ENCODE assay signal across 23 cellular contexts in the genomic region with DNA sequence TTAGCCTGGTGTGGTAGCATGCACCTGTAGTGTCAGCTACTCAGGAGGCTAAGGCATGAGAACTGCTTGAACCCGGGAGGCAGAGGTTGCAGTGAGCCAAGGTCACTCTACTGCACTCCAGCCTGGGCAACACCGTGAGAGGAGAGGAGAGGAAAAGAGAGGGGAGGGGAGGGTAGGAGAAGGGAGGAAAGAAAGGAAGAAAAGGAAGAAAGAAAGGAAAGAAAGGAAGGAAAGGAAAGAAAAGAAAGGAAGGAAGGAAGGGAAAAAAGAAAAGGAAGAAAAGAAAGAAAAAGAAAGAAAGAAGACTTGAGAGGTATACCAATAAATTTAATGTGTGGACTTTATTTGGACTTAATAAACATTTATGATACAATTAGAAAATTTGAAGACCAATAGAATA.
DNase-seq lines count a peak whose midpoint lies in the region; ATAC-seq, FAIRE-seq and TF ChIP-seq lines count a peak whose summit lies in the region.
"Had no signal": no experiment of that assay in that cellular context is flagged by ENCODE, and none has a peak within 500 bp of the region (broad histone marks: within the 10 kb centered on the region; RNA-seq: fewer than 3 reads in every experiment).

No MANE protein-coding gene starts in this region.

- no peak for TF ChIP-seq RAD21 in HepG2 (CRISPR knock-in tag; IDR thresholded peaks at IDR 0.05)
- TF ChIP-seq RAD21 in K562 (CRISPR knock-in tag; conservative IDR thresholded peaks at IDR 0.05 in 1 of 2, IDR thresholded peaks at IDR 0.05 in 1 of 2), result no peak

- TF ChIP-seq CTCF in HepG2 (CRISPR knock-in tag; IDR thresholded peaks at IDR 0.05), result no peak
- no peak for TF ChIP-seq CTCF in right lobe of liver (IDR thresholded peaks at IDR 0.05)
- no peak for TF ChIP-seq CTCF in HEK293 (tag by site-specific recombination; IDR thresholded peaks at IDR 0.05)
- TF ChIP-seq CTCF in K562 (IDR thresholded peaks at IDR 0.05 in 2 of 3, conservative IDR thresholded peaks at IDR 0.05 in 1 of 3; ENCODE audit: insufficient read depth in 2 of 3, low read depth in 1 of 3, low read length in 3 of 3), result no peak
- TF ChIP-seq CTCF in WTC11 (IDR thresholded peaks at IDR 0.05), result no peak

- POLR2A ChIA-PET in HepG2 (lab: Yijun Ruan, JAX) (no interaction called here), HEK293 (lab: Yijun Ruan, JAX) (no interaction called here), K562 (lab: Yijun Ruan, JAX) (no interaction called here), WTC11 (lab: Charles Lee) (no interaction called here)

- H3K9me3 ChIP-seq in HepG2 (ENCODE audit: low read length) (no peaks in the 10 kb centered on the region), right lobe of liver (no peaks in the 10 kb centered on the region), HEK293 (ENCODE audit: control insufficient read depth, insufficient read depth, low read depth, low read length) (no peaks in the 10 kb centered on the region), K562 (replicated peaks; ENCODE audit: control insufficient read depth, insufficient read depth, low read depth, low read length) (no peaks in the 10 kb centered on the region)
- H3K9me3 ChIP-seq: A549; BLaER1 treated with 17β-estradiol and CSF1 and Interleukin-3, amounts not matched to agents 10 nM and 100 nM; Caco-2 had no signal

- ATAC-seq in HepG2 (no peak), right lobe of liver (no peak), K562 (no peak), WTC11 (no peak)
- ATAC-seq: A549; CD8-positive, alpha-beta T cell had no signal

- CTCF ChIA-PET in HepG2 (lab: Yijun Ruan, JAX; ENCODE audit: low intra/inter-chr PET ratio, low total read pairs), result no interaction called here
- CTCF ChIA-PET in HEK293 (lab: Yijun Ruan, JAX), result interaction anchor here (2.7 kb wide), 1 partner anchor 21 kb away, joined by 14 read pairs; no protein-coding TSS in a partner anchor
- CTCF ChIA-PET in K562 (lab: Yijun Ruan, JAX; ENCODE audit: low intra/inter-chr PET ratio), result no interaction called here
- CTCF ChIA-PET in WTC11 (lab: Charles Lee), result interaction anchor here (1.4 to 1.5 kb wide), 2 partner anchors 21 to 28 kb away, joined by 7 to 8 read pairs; no protein-coding TSS in a partner anchor

- H3K4me3 ChIP-seq in HepG2 (replicated peaks in 1 of 3; ENCODE audit: insufficient read depth in 1 of 3, low read depth in 2 of 3, low read length in 3 of 3), result no peak overlapping the region
- H3K4me3 ChIP-seq in right lobe of liver, result no peak overlapping the region
- H3K4me3 ChIP-seq in HEK293 (ENCODE audit: low read depth, low read length), result no peak overlapping the region
- no peak overlapping the region for H3K4me3 ChIP-seq in K562
- H3K4me3 ChIP-seq: A549; BLaER1 treated with 17β-estradiol and CSF1 and Interleukin-3, amounts not matched to agents 10 nM and 100 nM had no signal

- no peaks in the 10 kb centered on the region for H3K79me2 ChIP-seq in HepG2 (ENCODE audit: insufficient read depth, low read length)
- no peaks in the 10 kb centered on the region for H3K79me2 ChIP-seq in K562 (ENCODE audit: control insufficient read depth, insufficient read depth, low read length)

- H3K9me3 Mint-ChIP-seq in WTC11, result no peaks in the 10 kb centered on the region
- H3K9me3 Mint-ChIP-seq: CD4-positive, alpha-beta T cell; CD8-positive, alpha-beta T cell had no signal

- in situ Hi-C loops in HepG2 (cut with HindIII; ENCODE audit: extremely low pct_ligation_motif_present, low pct_unique_long_range_greater_than_20kb) (no loop called here), K562 (cut with MboI) (no loop called here)

- BruUV-seq in HepG2 (replicated peaks; lab: Mats Ljungman, UMichigan), result no TSS peak
- no TSS peak for BruUV-seq in K562 (replicated peaks; lab: Mats Ljungman, UMichigan)

- no peak for TF ChIP-seq EP300 in HepG2 (IDR thresholded peaks at IDR 0.05; ENCODE audit: low read depth in 2 of 2, low read length in 2 of 2)
- no peak for TF ChIP-seq EP300 in HepG2 (CRISPR knock-in tag; IDR thresholded peaks at IDR 0.05; ENCODE audit: borderline replicate concordance)
- no peak for TF ChIP-seq EP300 in K562 (IDR thresholded peaks at IDR 0.05; ENCODE audit: low read length)

- intact Hi-C loops in HepG2 (cut with micrococcal nuclease; ENCODE audit: unreplicated experiment), result no loop called here
- intact Hi-C loops in right lobe of liver (cut with DNase I), result no loop called here
- intact Hi-C loops in K562 (cut with micrococcal nuclease), result no loop called here

- WGBS in HepG2 (ENCODE audit: low lambda C conversion rate), result 7% methylated on average over 2 of the region's 2 CpGs
- 45% methylated on average over 2 of the region's 2 CpGs for WGBS in right lobe of liver (ENCODE audit: insufficient coverage, low coverage, low lambda C conversion rate, missing lambda C conversion rate)
- WGBS in K562 (ENCODE audit: insufficient coverage, low coverage, missing lambda C conversion rate), result 5% methylated on average over 2 of the region's 2 CpGs

- no peaks in the 10 kb centered on the region for H4K20me1 ChIP-seq in HepG2 (ENCODE audit: insufficient read depth, low read length)
- no peaks in the 10 kb centered on the region for H4K20me1 ChIP-seq in K562 (replicated peaks; ENCODE audit: control insufficient read depth, insufficient read depth, low read length)
- H4K20me1 ChIP-seq: BLaER1 treated with 17β-estradiol and CSF1 and Interleukin-3, amounts not matched to agents 10 nM and 100 nM had no signal

- H3K27me3 Mint-ChIP-seq in WTC11 (ENCODE audit: low read depth), result no peaks in the 10 kb centered on the region
- H3K27me3 Mint-ChIP-seq: CD4-positive, alpha-beta T cell had no signal

- H3K36me3 Mint-ChIP-seq in WTC11, result no peaks in the 10 kb centered on the region
- H3K36me3 Mint-ChIP-seq: CD8-positive, alpha-beta T cell had no signal

- H2AFZ ChIP-seq in HepG2 (ENCODE audit: low read length), result no peak overlapping the region
- H2AFZ ChIP-seq in K562 (ENCODE audit: low read depth, low read length), result no peak overlapping the region

- no peaks in the 10 kb centered on the region for H3K9me1 ChIP-seq in K562 (ENCODE audit: control insufficient read depth, insufficient read depth, low read length)

- no peak overlapping the region for H3K9ac ChIP-seq in HepG2 (ENCODE audit: insufficient read depth, low read depth, low read length)
- H3K9ac ChIP-seq in K562 (ENCODE audit: insufficient read depth in 1 of 2, low read depth in 2 of 2, low read length in 2 of 2), result no peak overlapping the region
- H3K9ac ChIP-seq: BLaER1 treated with 17β-estradiol and CSF1 and Interleukin-3, amounts not matched to agents 10 nM and 100 nM had no signal

- TF ChIP-seq POLR2A in HepG2 (IDR thresholded peaks at IDR 0.05; ENCODE audit: insufficient read depth in 1 of 2, low read depth in 2 of 2, low read length in 2 of 2) (no peak), right lobe of liver (IDR thresholded peaks at IDR 0.05) (no peak), K562 (conservative IDR thresholded peaks at IDR 0.05) (no peak)

- H3K27me3 ChIP-seq in HepG2 (ENCODE audit: control insufficient read depth in 1 of 2, insufficient read depth in 2 of 2, low read length in 2 of 2) (peaks cover 5 to 13% of the 10 kb centered on the region in 2 experiments; a peak in 3 of 5 replicates), right lobe of liver (no peaks in the 10 kb centered on the region), K562 (ENCODE audit: control insufficient read depth in 2 of 2, insufficient read depth in 2 of 2, low read length in 2 of 2) (no peaks in the 10 kb centered on the region; a peak in 1 of 5 replicates)
- H3K27me3 ChIP-seq: BLaER1 treated with 17β-estradiol and CSF1 and Interleukin-3, amounts not matched to agents 10 nM and 100 nM had no signal

- H3K4me1 ChIP-seq in HepG2 (ENCODE audit: insufficient read depth, low read length) (peaks cover 12% of the 10 kb centered on the region), right lobe of liver (no peaks in the 10 kb centered on the region), HEK293 (ENCODE audit: control insufficient read depth, insufficient read depth, low read length) (no peaks in the 10 kb centered on the region), K562 (replicated peaks in 1 of 2; ENCODE audit: control insufficient read depth in 2 of 2, insufficient read depth in 2 of 2, low read length in 2 of 2) (peaks cover 0 to 4% of the 10 kb centered on the region in 2 experiments; a peak in 3 of 5 replicates)

- no peak overlapping the region for H3K27ac Mint-ChIP-seq in WTC11
- H3K27ac Mint-ChIP-seq: B cell; CD4-positive, alpha-beta T cell; CD8-positive, alpha-beta T cell had no signal

- FAIRE-seq in HepG2 (lab: Jason Lieb, UNC) (no peak), K562 (lab: Jason Lieb, UNC) (no peak)
- FAIRE-seq: A549, D721Med, G401.6, GM12891, GM19239 had no signal

- no peak overlapping the region for H3K4me3 Mint-ChIP-seq in WTC11
- H3K4me3 Mint-ChIP-seq: B cell; CD4-positive, alpha-beta T cell; CD8-positive, alpha-beta T cell had no signal

- H3K27ac ChIP-seq in HepG2 (ENCODE audit: extremely low read length, insufficient read depth, low read length), result no peak overlapping the region
- no peak overlapping the region for H3K27ac ChIP-seq in right lobe of liver
- H3K27ac ChIP-seq in HEK293 (ENCODE audit: extremely low read depth, low read depth, low read length), result no peak overlapping the region
- H3K27ac ChIP-seq in K562 (ENCODE audit: extremely low read depth, low read depth, low read length), result no peak overlapping the region
- H3K27ac ChIP-seq: A549; BLaER1 treated with 17β-estradiol and CSF1 and Interleukin-3, amounts not matched to agents 10 nM and 100 nM; C4-2B had no signal

- H3K4me1 Mint-ChIP-seq in WTC11, result peaks cover 14% of the 10 kb centered on the region
- H3K4me1 Mint-ChIP-seq: B cell had no signal

- H3K36me3 ChIP-seq in HepG2 (replicated peaks in 1 of 2; ENCODE audit: control insufficient read depth in 1 of 2, insufficient read depth in 2 of 2, low read length in 2 of 2), result no peaks in the 10 kb centered on the region
- H3K36me3 ChIP-seq in right lobe of liver, result no peaks in the 10 kb centered on the region
- H3K36me3 ChIP-seq in HEK293 (ENCODE audit: control insufficient read depth in 2 of 2, insufficient read depth in 1 of 2, low read length in 2 of 2), result no peaks in the 10 kb centered on the region
- no peaks in the 10 kb centered on the region for H3K36me3 ChIP-seq in K562 (ENCODE audit: control insufficient read depth, insufficient read depth, low read length)
- H3K36me3 ChIP-seq: BLaER1 treated with 17β-estradiol and CSF1 and Interleukin-3, amounts not matched to agents 10 nM and 100 nM had no signal

- DNase-seq in HepG2 (ENCODE audit: low spot score) (no peak), right lobe of liver (no peak), K562 (ENCODE audit: extremely low read depth in 1 of 4, low spot score in 3 of 4) (no peak), iPS-NIHi11 (ENCODE audit: low spot score) (no peak), WTC11 (ENCODE audit: low spot score) (no peak)
- DNase-seq in activated CD4-positive, CD25-positive, alpha-beta regulatory T cell (lab: John Stamatoyannopoulos, UW), result no peak
- DNase-seq: 8988T; AML-193; Caco-2; Calu3; CD4-positive, alpha-beta T cell; CD8-positive, alpha-beta T cell; DMS79 treated with DMSO at 0.1 percent for 48 hours; GF-D8 had no signal

- H3K4me2 ChIP-seq in HepG2 (ENCODE audit: low read depth, low read length) (no peak overlapping the region), K562 (ENCODE audit: insufficient read depth, low read length) (no peak overlapping the region)
- H3K4me2 ChIP-seq: A549 had no signal

TF ChIP-seq in K562, 482 proteins besides CTCF, POLR2A, EP300 and RAD21 (continues in another document):
- TF ChIP-seq SREBF2 (CRISPR knock-in tag; IDR thresholded peaks at IDR 0.05), result no peak

Comparison
In these comparisons a context has a peak if more than half of its experiments do, and no peak if none do; other contexts are left out.
1. CTCF ChIA-PET loops: an anchor here in HEK293 (2.7 kb wide) and WTC11 (1.4 to 1.5 kb wide); none called in HepG2 and K562.